ENCODE assay signal across 9 cellular contexts in genomic region chr13:49649244-49649962, GRCh38. TPM values are rescaled to one million over a fixed set of nuclear protein-coding genes. Genes with fewer than 3 reads are reported as not detected.
DNase-seq lines count a peak whose midpoint lies in the region; ATAC-seq, FAIRE-seq and TF ChIP-seq lines count a peak whose summit lies in the region.
"Had no signal": no experiment of that assay in that cellular context is flagged by ENCODE, and none has a peak within 500 bp of the region (broad histone marks: within the 10 kb centered on the region; RNA-seq: fewer than 3 reads in every experiment).

No MANE protein-coding gene starts in this region.

- no peak overlapping the region for H3K4me3 ChIP-seq in AG10803 (ENCODE audit: low read length)
- H3K4me3 ChIP-seq in bronchial epithelial cell (ENCODE audit: low read depth, low read length) = no peak overlapping the region
- H3K4me3 ChIP-seq in right lobe of liver = no peak overlapping the region

- 38% methylated on average over 5 of the region's 5 CpGs for WGBS in right lobe of liver (ENCODE audit: insufficient coverage, low coverage, low lambda C conversion rate, missing lambda C conversion rate)

- TF ChIP-seq CTCF in AG10803 (conservative IDR thresholded peaks at IDR 0.05; ENCODE audit: low read length) (peak; percentile 60), LNCAP (IDR thresholded peaks at IDR 0.05) (peak; percentile 53), bronchial epithelial cell (IDR thresholded peaks at IDR 0.05; ENCODE audit: insufficient read depth, low read length, severe bottlenecking) (peak; percentile 29), right lobe of liver (IDR thresholded peaks at IDR 0.05) (peak in 3 of 4 donors; percentile 31 to 52 (median 46))

- no peaks in the 10 kb centered on the region for H3K4me1 ChIP-seq in right lobe of liver

- ATAC-seq in right lobe of liver = peak; percentile 67 to 80 (median 76)
- no peak for ATAC-seq in GM21723 (IDR thresholded peaks at IDR 0.05; ENCODE audit: unreplicated experiment)
- ATAC-seq: stimulated activated naive CD8-positive, alpha-beta T cell treated with anti-CD3 and anti-CD28 coated beads, Interleukin-15, Interleukin-2, amounts not matched to agents 100 U/mL and 50 U/mL, for 24 hours had no signal

- DNase-seq in AG10803 (ENCODE audit: low read depth) (peak; percentile 44), bronchial epithelial cell (ENCODE audit: low read depth) (peak; percentile 57), right lobe of liver (no peak), UCSD-AML1 (lab: John Stamatoyannopoulos, UW; ENCODE audit: unreplicated experiment) (no peak), dedifferentiated amniotic fluid mesenchymal stem cell (ENCODE audit: extremely low spot score) (no peak), T-helper 1 cell (no peak)
- DNase-seq: stimulated activated naive CD8-positive, alpha-beta T cell treated with anti-CD3 and anti-CD28 coated beads, Interleukin-15, Interleukin-2, amounts not matched to agents 100 U/mL and 50 U/mL, for 24 hours had no signal

- no peak for TF ChIP-seq POLR2A in right lobe of liver (IDR thresholded peaks at IDR 0.05)

- no peak for FAIRE-seq in bronchial epithelial cell (lab: Jason Lieb, UNC)

- intact Hi-C loops in right lobe of liver (cut with DNase I) = no loop called here

- H3K27me3 ChIP-seq in bronchial epithelial cell (ENCODE audit: control insufficient read depth, insufficient read depth, low read length) = no peaks in the 10 kb centered on the region
- H3K27me3 ChIP-seq in right lobe of liver = no peaks in the 10 kb centered on the region

- H3K36me3 ChIP-seq in bronchial epithelial cell (ENCODE audit: control insufficient read depth, insufficient read depth, low read length) (no peaks in the 10 kb centered on the region), right lobe of liver (no peaks in the 10 kb centered on the region)

- H3K27ac ChIP-seq in right lobe of liver = no peak overlapping the region

- H3K9me3 ChIP-seq in right lobe of liver = no peaks in the 10 kb centered on the region

RNA-seq across cellular contexts. Expression of gene ARL11, which starts 21.1 kb away (rescaled TPM):
- total RNA-seq in bronchial epithelial cell = under 0.01 TPM in 1 of 2 replicates, not detected in the other
- total RNA-seq in right lobe of liver = under 1 TPM; 0.18 to 0.53 (median 0.39) TPM

RNA-seq across cellular contexts. Expression of gene EBPL, which starts 41.9 kb away (rescaled TPM):
- 80.4 and 146 TPM in 2 replicates for total RNA-seq in bronchial epithelial cell
- 10 to 100 TPM; 45.1 to 95.2 (median 55.4) TPM for total RNA-seq in right lobe of liver

Comparison
In these comparisons a context has a peak if more than half of its experiments do, and no peak if none do; other contexts are left out.
1. DNase-seq: peak in AG10803 (single experiment) and bronchial epithelial cell (single experiment); none in right lobe of liver (0 of 3), UCSD-AML1 (single experiment), dedifferentiated amniotic fluid mesenchymal stem cell (single experiment) and T-helper 1 cell (0 of 5).
2. Peak in every context shown above with its lines, with median percentiles within 50 percentile points of each other: CTCF ChIP-seq.